Comparison of ENCODE assay signal across 25 cellular contexts in genomic region chr2:219727771-219728429, GRCh38.
A peak's percentile ranks its signal among the peaks of the same experiment; 100 is the strongest.
DNase-seq lines count a peak whose midpoint lies in the region; ATAC-seq and TF ChIP-seq lines count a peak whose summit lies in the region.
"Had no signal": no experiment of that assay in that cellular context is flagged by ENCODE, and none has a peak within 500 bp of the region (broad histone marks: within the 10 kb centered on the region; RNA-seq: fewer than 3 reads in every experiment).

No MANE protein-coding gene starts in this region.

- H3K27me3 ChIP-seq in BE2C (peaks cover 33% of the 10 kb centered on the region), breast epithelium (no peaks in the 10 kb centered on the region)

- H3K4me3 ChIP-seq in BE2C (ENCODE audit: low read depth, low read length) = no peak overlapping the region
- H3K4me3 ChIP-seq in NB4 (ENCODE audit: low read depth, low read length) = no peak overlapping the region
- H3K4me3 ChIP-seq in fibroblast of pulmonary artery (replicated peaks; ENCODE audit: low read depth, low read length) = no peak overlapping the region
- H3K4me3 ChIP-seq in breast epithelium = no peak overlapping the region
- H3K4me3 ChIP-seq: mucosa of descending colon, PC-9, stomach, transverse colon had no signal

- intact Hi-C loops in breast epithelium (cut with DNase I; ENCODE audit: low total_unique reads) = no loop called here

- TF ChIP-seq POLR2A in NB4 (IDR thresholded peaks at IDR 0.05; ENCODE audit: extremely low read depth, insufficient read length) (no peak), breast epithelium (IDR thresholded peaks at IDR 0.05) (no peak)

- TF ChIP-seq CTCF in BE2C (IDR thresholded peaks at IDR 0.05; ENCODE audit: low read depth, low read length) = no peak
- no peak for TF ChIP-seq CTCF in NB4 (IDR thresholded peaks at IDR 0.05; ENCODE audit: low read depth, low read length)
- TF ChIP-seq CTCF in fibroblast of pulmonary artery (IDR thresholded peaks at IDR 0.05; ENCODE audit: low read length, missing control alignments) = no peak
- TF ChIP-seq CTCF in omental fat pad (IDR thresholded peaks at IDR 0.05) = no peak
- TF ChIP-seq CTCF in breast epithelium (IDR thresholded peaks at IDR 0.05) = no peak

- peak; percentile 17 for DNase-seq in BE2C
- DNase-seq in NB4 (ENCODE audit: low read depth) = peak; percentile 49
- DNase-seq in fibroblast of pulmonary artery (ENCODE audit: low read depth) = peak; percentile 58
- no peak for DNase-seq in omental fat pad (ENCODE audit: low spot score)
- no peak for DNase-seq in NCI-H1105 (lab: John Stamatoyannopoulos, UW)
- DNase-seq in NCI-H1436 (lab: John Stamatoyannopoulos, UW) = no peak
- no peak for DNase-seq in stimulated activated CD4-positive, alpha-beta T cell treated with anti-CD3 and anti-CD28 coated beads, Interleukin-12 subunit alpha, Interleukin-12 subunit beta, amount 100 ng/mL, for 4 hours
- DNase-seq in breast epithelium (ENCODE audit: low spot score in 2 of 2) = no peak
- DNase-seq: activated CD8-positive, alpha-beta T cell treated with anti-CD3 and anti-CD28 coated beads, Interleukin-2, amount 10 ng/mL, durations not matched to agents 7 days and 5 days; activated T-cell treated with anti-CD3 and anti-CD28 coated beads, Interleukin-2, amount 50 U/mL, for 1 hour; AML-193; amygdala; Caco-2; EL; erythroblast; HFFc6; left colon; mucosa of descending colon; PC-9; SK-N-SH; stimulated activated CD4-positive, alpha-beta T cell treated with anti-CD3 and anti-CD28 coated beads, Interleukin-4, amount 100 ng/mL, for 4 hours; stomach; transverse colon had no signal

- H3K4me1 ChIP-seq in BE2C (no peaks in the 10 kb centered on the region), breast epithelium (no peaks in the 10 kb centered on the region)

- peak; percentile 89 for ATAC-seq in omental fat pad (ENCODE audit: low FRiP score)
- ATAC-seq: activated CD4-positive, CD25-positive, alpha-beta regulatory T cell treated with anti-CD3 and anti-CD28 coated beads, Interleukin-2, amount 50 U/mL, for 24 hours; activated CD8-positive, alpha-beta T cell treated with anti-CD3 and anti-CD28 coated beads, Interleukin-2, amount 10 ng/mL, durations not matched to agents 7 days and 5 days; HepG2; left colon; mucosa of descending colon had no signal

- no peaks in the 10 kb centered on the region for H3K36me3 ChIP-seq in BE2C
- H3K36me3 ChIP-seq in breast epithelium = no peaks in the 10 kb centered on the region
- H3K36me3 ChIP-seq: stomach, transverse colon had no signal

- H3K9me3 ChIP-seq in BE2C = no peaks in the 10 kb centered on the region
- H3K9me3 ChIP-seq in breast epithelium = no peaks in the 10 kb centered on the region
- H3K9me3 ChIP-seq: Caco-2, mucosa of descending colon, SK-N-SH, stomach, transverse colon had no signal

- H3K27ac ChIP-seq in breast epithelium = no peak overlapping the region
- H3K27ac ChIP-seq: PC-9, stomach, transverse colon had no signal

Comparison
In these comparisons a context has a peak if more than half of its experiments do, and no peak if none do; other contexts are left out.
1. DNase-seq: peak in BE2C (single experiment), NB4 (single experiment) and fibroblast of pulmonary artery (single experiment); none in omental fat pad (single experiment), NCI-H1105 (single experiment), NCI-H1436 (single experiment), stimulated activated CD4-positive, alpha-beta T cell treated with anti-CD3 and anti-CD28 coated beads, Interleukin-12 subunit alpha, Interleukin-12 subunit beta, amount 100 ng/mL, for 4 hours (single experiment) and breast epithelium (0 of 2).